In genomic region chr5:140038373-140038957, GRCh38 we compare ENCODE assay signal across 8 cellular contexts. TPM values are rescaled to one million over a fixed set of nuclear protein-coding genes. Genes with fewer than 3 reads are reported as not detected.
DNase-seq lines count a peak whose midpoint lies in the region; ATAC-seq and TF ChIP-seq lines count a peak whose summit lies in the region.

No MANE protein-coding gene starts in this region.

- no peak overlapping the region for H3K4me2 ChIP-seq in neural cell (ENCODE audit: low read length)

- H2AFZ ChIP-seq in neural cell (ENCODE audit: low read depth, low read length) = no peak overlapping the region

- peak; percentile 48 for DNase-seq in Caki2 (ENCODE audit: low read depth)
- peak; percentile 67 for DNase-seq in choroid plexus epithelial cell (ENCODE audit: low read depth)
- DNase-seq in activated gamma-delta T cell treated with Interleukin-2 at 50 U/mL for 16 hours = no peak
- DNase-seq in cerebellar cortex (ENCODE audit: low spot score) = no peak

- peaks cover 75% of the 10 kb centered on the region for H3K27me3 ChIP-seq in HUES48 (ENCODE audit: control insufficient read depth, insufficient read depth, low read length)
- peaks cover 47% of the 10 kb centered on the region for H3K27me3 ChIP-seq in neural cell (ENCODE audit: insufficient read depth, low read depth, low read length)

- no peaks in the 10 kb centered on the region for H3K9me2 ChIP-seq in neural cell (ENCODE audit: insufficient read depth, low read length)

- no peaks in the 10 kb centered on the region for H3K79me2 ChIP-seq in neural cell (replicated peaks; ENCODE audit: insufficient read depth, low read length)

- H3K9me3 ChIP-seq in HUES48 (ENCODE audit: control insufficient read depth, insufficient read depth, low read length) = no peaks in the 10 kb centered on the region
- no peaks in the 10 kb centered on the region for H3K9me3 ChIP-seq in neural cell (ENCODE audit: low read length)

- in situ Hi-C loops in Caki2 (cut with HindIII; ENCODE audit: low pct_unique_long_range_greater_than_20kb, low sequenced_read_pairs) = no loop called here

- H3K4me1 ChIP-seq in HUES48 (ENCODE audit: control insufficient read depth, insufficient read depth, low read length) = peaks cover 13% of the 10 kb centered on the region

- no peaks in the 10 kb centered on the region for H3F3A ChIP-seq in neural cell (ENCODE audit: insufficient read depth, low read length, poor library complexity, severe bottlenecking)

- H3K27ac ChIP-seq in HUES48 (ENCODE audit: low read depth, low read length) = peak overlapping the region; percentile 17
- no peak overlapping the region for H3K27ac ChIP-seq in neural cell (ENCODE audit: low read length)

- TF ChIP-seq CTCF in choroid plexus epithelial cell (conservative IDR thresholded peaks at IDR 0.05; ENCODE audit: low read depth, low read length) (no peak), neural cell (IDR thresholded peaks at IDR 0.05; ENCODE audit: poor library complexity, severe bottlenecking) (no peak)

- ATAC-seq in GM19035 (IDR thresholded peaks at IDR 0.05; ENCODE audit: unreplicated experiment) (no peak), HG02763 (IDR thresholded peaks at IDR 0.05; ENCODE audit: unreplicated experiment) (no peak)

- H3K36me3 ChIP-seq in HUES48 (ENCODE audit: control insufficient read depth, insufficient read depth, low read length) (no peaks in the 10 kb centered on the region), neural cell (ENCODE audit: insufficient read depth, low read length) (no peaks in the 10 kb centered on the region)

- no peak for TF ChIP-seq RAD21 in neural cell (conservative IDR thresholded peaks at IDR 0.05)

- H3K4me3 ChIP-seq in HUES48 (ENCODE audit: low read depth, low read length) (no peak overlapping the region), choroid plexus epithelial cell (ENCODE audit: low read depth, low read length) (peak overlapping the region; percentile 57), neural cell (ENCODE audit: low read length) (peak overlapping the region; percentile 89)

- TF ChIP-seq EP300 in neural cell (conservative IDR thresholded peaks at IDR 0.05; ENCODE audit: poor library complexity, severe bottlenecking) = no peak

- no peaks in the 10 kb centered on the region for H4K20me1 ChIP-seq in neural cell (ENCODE audit: insufficient read depth)

- H3K9ac ChIP-seq in HUES48 (ENCODE audit: low read depth, low read length) = no peak overlapping the region
- H3K9ac ChIP-seq in neural cell (ENCODE audit: low read length) = no peak overlapping the region

TF ChIP-seq in neural cell, 6 proteins besides CTCF, POLR2A, EP300 and RAD21:
- TF ChIP-seq POLR2AphosphoS5 (IDR thresholded peaks at IDR 0.05) (no peak), EZH2 (IDR thresholded peaks at IDR 0.05; ENCODE audit: borderline replicate concordance, insufficient read depth, low read length, poor library complexity, severe bottlenecking) (no peak), MXI1 (conservative IDR thresholded peaks at IDR 0.05; ENCODE audit: poor library complexity, severe bottlenecking) (no peak), SMC3 (conservative IDR thresholded peaks at IDR 0.05; ENCODE audit: poor library complexity) (no peak), REST (IDR thresholded peaks at IDR 0.05; ENCODE audit: borderline replicate concordance) (no peak), TAF1 (IDR thresholded peaks at IDR 0.05; ENCODE audit: low read depth) (no peak)

RNA-seq across cellular contexts. Expression of gene NRG2, which starts 4.6 kb away (rescaled TPM):
- 0.96 and 6.8 TPM in 2 replicates for total RNA-seq in Caki2 (2014; rRNA removed; shearing (Covaris generic); ENCODE audit: low replicate concordance)
- 5.4 and 5.6 TPM in 2 replicates for polyA plus RNA-seq in neural cell
- polyA minus RNA-seq in neural cell = 8.5 and 10.7 TPM in 2 replicates

Comparison
In these comparisons a context has a peak if more than half of its experiments do, and no peak if none do; other contexts are left out.
1. DNase-seq: peak in Caki2 (single experiment) and choroid plexus epithelial cell (single experiment); none in activated gamma-delta T cell treated with Interleukin-2 at 50 U/mL for 16 hours (single experiment) and cerebellar cortex (single experiment).